6 cellular contexts compared by ENCODE assay signal in the genomic region with DNA sequence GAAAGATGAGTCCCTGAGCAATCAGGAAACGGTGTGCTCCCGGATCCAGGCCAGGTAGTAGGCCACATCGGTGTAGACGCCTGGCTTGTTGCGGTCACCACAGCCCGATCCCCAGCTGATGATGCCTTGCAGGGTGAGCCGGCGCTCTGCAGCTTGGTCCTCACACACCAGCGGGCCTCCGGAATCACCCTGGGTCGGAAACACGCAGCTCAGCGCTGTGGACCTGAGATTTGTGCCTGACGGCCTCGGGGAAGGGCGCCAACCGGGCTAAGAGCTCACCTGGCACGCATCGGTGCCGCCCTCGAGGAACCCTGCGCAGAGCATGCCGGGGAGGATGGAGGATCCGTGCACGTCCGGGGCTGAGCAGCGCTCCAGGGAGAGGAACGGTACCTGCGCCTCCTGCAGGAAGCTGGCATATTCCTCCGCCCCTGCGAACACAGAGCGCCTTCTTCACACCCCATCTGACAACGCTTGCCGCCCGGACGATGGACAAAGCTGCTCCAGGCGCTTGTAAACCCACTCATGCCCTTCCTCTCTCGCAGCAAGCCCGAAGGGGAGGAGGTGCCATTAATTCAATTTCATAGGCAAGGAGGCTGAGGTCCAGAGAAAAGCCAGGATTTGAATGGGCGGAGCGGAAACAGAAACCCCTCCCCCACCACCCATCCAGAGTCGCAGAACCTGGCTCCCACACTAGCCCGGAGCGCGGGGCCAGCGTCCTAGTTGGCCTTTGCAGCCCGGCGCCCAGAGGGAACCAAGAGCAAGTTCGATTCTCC. TPM values are rescaled to one million over a fixed set of nuclear protein-coding genes. Genes with fewer than 3 reads are reported as not detected.
A peak's percentile ranks its signal among the peaks of the same experiment; 100 is the strongest.
DNase-seq lines count a peak whose midpoint lies in the region; ATAC-seq lines count a peak whose summit lies in the region.

No MANE protein-coding gene starts in this region.

- peak overlapping the region; percentile 87 for H3K4me3 Mint-ChIP-seq in T-helper 17 cell

- peak overlapping the region; percentile 71 for H3K4me3 ChIP-seq in rectal smooth muscle tissue (ENCODE audit: low read length)

- peaks cover 19% of the 10 kb centered on the region for H3K4me1 Mint-ChIP-seq in T-helper 17 cell

- peak; percentile 52 for DNase-seq in SIG-M5 treated with dmso at 0.1 percent for 504 hours (lab: John Stamatoyannopoulos, UW; ENCODE audit: unreplicated experiment)
- no peak for DNase-seq in SIG-M5 (lab: John Stamatoyannopoulos, UW)
- peak; percentile 47 to 49 (median 49) for DNase-seq in T-helper 17 cell
- DNase-seq in effector CD8-positive, alpha-beta T cell (lab: John Stamatoyannopoulos, UW), result peak; percentile 38

- H3K36me3 Mint-ChIP-seq in T-helper 17 cell (ENCODE audit: low read depth), result no peaks in the 10 kb centered on the region

- H3K9me3 ChIP-seq in T-helper 17 cell (ENCODE audit: control insufficient read depth, low read length, poor library complexity, severe bottlenecking), result no peaks in the 10 kb centered on the region

- no peaks in the 10 kb centered on the region for H3K27me3 Mint-ChIP-seq in T-helper 17 cell

- peaks cover 11% of the 10 kb centered on the region for H3K4me1 ChIP-seq in rectal smooth muscle tissue (ENCODE audit: control insufficient read depth, insufficient read depth, low read length)

- peaks cover 18% of the 10 kb centered on the region for H3K27me3 ChIP-seq in rectal smooth muscle tissue (ENCODE audit: control insufficient read depth, insufficient read depth, low read length)

- peak overlapping the region; percentile 85 for H3K27ac Mint-ChIP-seq in T-helper 17 cell

- H3K36me3 ChIP-seq in rectal smooth muscle tissue (ENCODE audit: control insufficient read depth, insufficient read depth, low read length), result no peaks in the 10 kb centered on the region

- H3K27ac ChIP-seq in rectal smooth muscle tissue (ENCODE audit: low read depth, low read length), result no peak overlapping the region

- H3K9ac ChIP-seq in rectal smooth muscle tissue (ENCODE audit: low read length), result no peak overlapping the region

- peak; percentile 45 for ATAC-seq in T-helper 17 cell
- ATAC-seq in GM19035 (IDR thresholded peaks at IDR 0.05; ENCODE audit: unreplicated experiment), result no peak

RNA-seq across cellular contexts. Expression of a gene that starts 2.0 kb away (rescaled TPM):
- total RNA-seq in T-helper 17 cell, result not detected

RNA-seq across cellular contexts. Expression of a gene that starts 6.9 kb away (rescaled TPM):
- 1 to 10 TPM in 1 of 2 donors, under 1 TPM in 1; 0.62 to 1.1 TPM for total RNA-seq in T-helper 17 cell

RNA-seq across cellular contexts. Expression of a gene that starts 18.2 kb away (rescaled TPM):
- under 1 TPM; 0.31 to 0.40 TPM for total RNA-seq in T-helper 17 cell

RNA-seq across cellular contexts. Expression of a gene that starts 24.0 kb away (rescaled TPM):
- 100 to 1,000 TPM; 178 to 232 TPM for total RNA-seq in T-helper 17 cell

RNA-seq across cellular contexts. Expression of a gene that starts 44.2 kb away (rescaled TPM):
- 10 to 100 TPM; 32.0 to 40.1 TPM for total RNA-seq in T-helper 17 cell
